ENCODE assay signal across 18 cellular contexts in genomic region chr19:32824906-32825608, GRCh38. TPM values are rescaled to one million over a fixed set of nuclear protein-coding genes. Genes with fewer than 3 reads are reported as not detected.
DNase-seq lines count a peak whose midpoint lies in the region; ATAC-seq, FAIRE-seq and TF ChIP-seq lines count a peak whose summit lies in the region.
"Had no signal": no experiment of that assay in that cellular context is flagged by ENCODE, and none has a peak within 500 bp of the region (broad histone marks: within the 10 kb centered on the region; RNA-seq: fewer than 3 reads in every experiment).

No MANE protein-coding gene starts in this region.

- TF ChIP-seq CTCF in K562 (IDR thresholded peaks at IDR 0.05 in 2 of 3, conservative IDR thresholded peaks at IDR 0.05 in 1 of 3; ENCODE audit: insufficient read depth in 2 of 3, low read depth in 1 of 3, low read length in 3 of 3) (no peak), PC-9 (conservative IDR thresholded peaks at IDR 0.05) (no peak)

- POLR2A ChIA-PET in K562 (lab: Yijun Ruan, JAX) (no interaction called here), PC-9 (lab: Charles Lee; ENCODE audit: unreplicated experiment) (no interaction called here)

- peak; percentile 24 for DNase-seq in NCI-H146 treated with DMSO at 0.1 percent for 48 hours (lab: John Stamatoyannopoulos, UW; ENCODE audit: unreplicated experiment)
- no peak for DNase-seq in K562 (ENCODE audit: extremely low read depth in 1 of 4, low spot score in 3 of 4)
- no peak for DNase-seq in HK-2 (ENCODE audit: unreplicated experiment)
- DNase-seq in PC-9 = no peak
- no peak for DNase-seq in hepatic stellate cell (ENCODE audit: low spot score)
- DNase-seq in occipital lobe (lab: John Stamatoyannopoulos, UW) = no peak
- DNase-seq: activated CD4-positive, CD25-positive, alpha-beta regulatory T cell treated with anti-CD3 and anti-CD28 coated beads, Interleukin-2, amount 50 U/mL, for 72 hours; activated naive CD8-positive, alpha-beta T cell treated with anti-CD3 and anti-CD28 coated beads, Interleukin-2, amount 50 U/mL, for 24 hours; brain microvascular endothelial cell; cortex of kidney; foreskin fibroblast; kidney glomerular epithelial cell; stimulated activated CD4-positive, alpha-beta T cell treated with anti-CD3 and anti-CD28 coated beads, Interleukin-15, amount 100 ng/mL, for 24 hours had no signal

- H3K4me1 ChIP-seq in BLaER1 (peaks cover 12% of the 10 kb centered on the region), K562 (replicated peaks in 1 of 2; ENCODE audit: control insufficient read depth in 2 of 2, insufficient read depth in 2 of 2, low read length in 2 of 2) (peaks cover 0 to 10% of the 10 kb centered on the region in 2 experiments; a peak in 1 of 5 replicates), mesodermal cell (ENCODE audit: control insufficient read depth, insufficient read depth, low read length, poor library complexity, severe bottlenecking) (peaks cover 3% of the 10 kb centered on the region), PC-9 (replicated peaks; ENCODE audit: insufficient read depth) (no peaks in the 10 kb centered on the region)
- H3K4me1 ChIP-seq: right atrium auricular region had no signal

- H3K4me2 ChIP-seq in BLaER1 (peak overlapping the region; percentile 8; the same call in 1 of the 2 replicates), K562 (ENCODE audit: insufficient read depth, low read length) (no peak overlapping the region), PC-9 (no peak overlapping the region)

- in situ Hi-C loops in K562 (cut with MboI) = no loop called here

- ATAC-seq in K562 = no peak; the same call in 2 of the 3 replicates
- ATAC-seq: activated naive CD8-positive, alpha-beta T cell treated with anti-CD3 and anti-CD28 coated beads, Interleukin-2, amount 50 U/mL, for 24 hours had no signal

- H3K9ac ChIP-seq in BLaER1 = no peak overlapping the region
- 0 out of 4 replicates have a peak overlapping the region, but pooled peaks of 1 of the 2 experiments have one; percentile 5 for H3K9ac ChIP-seq in K562 (ENCODE audit: insufficient read depth in 1 of 2, low read depth in 2 of 2, low read length in 2 of 2)

- no peak for FAIRE-seq in K562 (lab: Jason Lieb, UNC)

- H2AFZ ChIP-seq in K562 (ENCODE audit: low read depth, low read length) (no peak overlapping the region), PC-9 (no peak overlapping the region)

- intact Hi-C loops in K562 (cut with micrococcal nuclease) (no loop called here), PC-9 (cut with micrococcal nuclease; ENCODE audit: unreplicated experiment) (no loop called here)

- no peak overlapping the region for H3K27ac ChIP-seq in BLaER1
- no peak overlapping the region for H3K27ac ChIP-seq in K562 (ENCODE audit: extremely low read depth, low read depth, low read length)
- H3K27ac ChIP-seq in mesodermal cell (ENCODE audit: low read depth, low read length, severe bottlenecking) = peak overlapping the region; percentile 36
- H3K27ac ChIP-seq in PC-9 = no peak overlapping the region
- H3K27ac ChIP-seq: brain microvascular endothelial cell, epithelial cell of prostate, right atrium auricular region had no signal

- WGBS in K562 (ENCODE audit: insufficient coverage, low coverage, missing lambda C conversion rate) = 9% methylated on average over 20 of the region's 21 CpGs
- 73 to 77% methylated on average over 18 to 20 of the region's 21 CpGs for WGBS in mesodermal cell (ENCODE audit: insufficient coverage in 2 of 2), 2 experiments

- BruUV-seq in K562 (replicated peaks; lab: Mats Ljungman, UMichigan) (no TSS peak), PC-9 (replicated peaks; lab: Mats Ljungman, UMichigan) (no TSS peak)

- H3K36me3 ChIP-seq in BLaER1 (no peaks in the 10 kb centered on the region), K562 (ENCODE audit: control insufficient read depth, insufficient read depth, low read length) (no peaks in the 10 kb centered on the region), mesodermal cell (ENCODE audit: control insufficient read depth, insufficient read depth, low read length) (no peaks in the 10 kb centered on the region), PC-9 (ENCODE audit: low read depth) (no peaks in the 10 kb centered on the region)
- H3K36me3 ChIP-seq: brain microvascular endothelial cell, right atrium auricular region had no signal

- no peak for TF ChIP-seq RAD21 in K562 (CRISPR knock-in tag; conservative IDR thresholded peaks at IDR 0.05 in 1 of 2, IDR thresholded peaks at IDR 0.05 in 1 of 2)

- CTCF ChIA-PET in K562 (lab: Yijun Ruan, JAX; ENCODE audit: low intra/inter-chr PET ratio) = no interaction called here
- CTCF ChIA-PET in PC-9 (lab: Charles Lee) = no interaction called here

- no peak for TF ChIP-seq POLR2A in K562 (conservative IDR thresholded peaks at IDR 0.05)

- H3K9me3 ChIP-seq in BLaER1 = no peaks in the 10 kb centered on the region
- H3K9me3 ChIP-seq in K562 (replicated peaks; ENCODE audit: control insufficient read depth, insufficient read depth, low read depth, low read length) = no peaks in the 10 kb centered on the region
- no peaks in the 10 kb centered on the region for H3K9me3 ChIP-seq in mesodermal cell (ENCODE audit: control insufficient read depth, low read length)
- no peaks in the 10 kb centered on the region for H3K9me3 ChIP-seq in PC-9 (ENCODE audit: insufficient read depth, low read depth)
- H3K9me3 ChIP-seq: right atrium auricular region had no signal

- no peaks in the 10 kb centered on the region for H3K27me3 ChIP-seq in BLaER1
- H3K27me3 ChIP-seq in K562 (ENCODE audit: control insufficient read depth in 2 of 2, insufficient read depth in 2 of 2, low read length in 2 of 2) = peaks cover 47 to 64% of the 10 kb centered on the region in 2 experiments
- peaks cover 3% of the 10 kb centered on the region; the same call in 1 of the 2 replicates for H3K27me3 ChIP-seq in PC-9 (ENCODE audit: insufficient read depth, low read depth)
- H3K27me3 ChIP-seq: brain microvascular endothelial cell, right atrium auricular region had no signal

- H3K9me1 ChIP-seq in K562 (ENCODE audit: control insufficient read depth, insufficient read depth, low read length) = no peaks in the 10 kb centered on the region

- H3K9me2 ChIP-seq in PC-9 (ENCODE audit: insufficient read depth) = no peaks in the 10 kb centered on the region

- no peaks in the 10 kb centered on the region for H4K20me1 ChIP-seq in BLaER1
- 0 out of 2 replicates have a peak, but pooled peaks cover 5% of the 10 kb centered on the region for H4K20me1 ChIP-seq in K562 (replicated peaks; ENCODE audit: control insufficient read depth, insufficient read depth, low read length)
- H4K20me1 ChIP-seq in PC-9 (ENCODE audit: insufficient read depth) = no peaks in the 10 kb centered on the region

- TF ChIP-seq EP300 in K562 (IDR thresholded peaks at IDR 0.05; ENCODE audit: low read length) = no peak

- no peaks in the 10 kb centered on the region for H3F3A ChIP-seq in PC-9 (ENCODE audit: insufficient read depth, low read depth)

- H3K79me2 ChIP-seq in K562 (ENCODE audit: control insufficient read depth, insufficient read depth, low read length) = no peaks in the 10 kb centered on the region
- H3K79me2 ChIP-seq in PC-9 (ENCODE audit: low read depth) = no peaks in the 10 kb centered on the region

- no peak overlapping the region for H3K4me3 ChIP-seq in BLaER1
- H3K4me3 ChIP-seq in K562 = no peak overlapping the region
- no peak overlapping the region for H3K4me3 ChIP-seq in mesodermal cell (ENCODE audit: extremely low read depth, insufficient read depth, low read length, poor library complexity, severe bottlenecking)
- H3K4me3 ChIP-seq in PC-9 = no peak overlapping the region
- H3K4me3 ChIP-seq: right atrium auricular region had no signal

TF ChIP-seq in K562, 482 proteins besides CTCF, POLR2A, EP300 and RAD21:
- TF ChIP-seq NUFIP1 (IDR thresholded peaks at IDR 0.05; ENCODE audit: partially characterized antibody) = no peak
- TF ChIP-seq L3MBTL2 (IDR thresholded peaks at IDR 0.05) = 0 out of 2 replicates have a peak, but pooled peaks have one; percentile 30
- no peak for TF ChIP-seq ATF1 (CRISPR knock-in tag; IDR thresholded peaks at IDR 0.05)
- peak; percentile 45; the same call in 1 of the 2 replicates for TF ChIP-seq ATF1 (tag; IDR thresholded peaks at IDR 0.05)
- no peak for TF ChIP-seq GATAD2B (IDR thresholded peaks at IDR 0.05; ENCODE audit: borderline replicate concordance)

RNA-seq across cellular contexts. Expression of gene SLC7A9, which starts 44.5 kb away (rescaled TPM):
- total RNA-seq in K562 (2011; cell fraction: chromatin; rRNA removed; ENCODE audit: low replicate concordance) = not detected in 2 replicates
- not detected in 2 replicates for total RNA-seq in K562 (2011; cell fraction: nucleolus; rRNA removed)
- not detected in 2 replicates for total RNA-seq in K562 (2011; cell fraction: nucleoplasm; rRNA removed)
- total RNA-seq in K562 (2014; rRNA removed) (not detected in 2 replicates), K562 (2014; rRNA removed; fragmentation: Illumina TruSeq; extraction: Trizol) (not detected in 2 replicates), K562 (2015; rRNA removed; fragmentation: Illumina TruSeq; extraction: Trizol) (not detected in 2 replicates), K562 (2021) (not detected in 2 replicates), PC-9 (2021) (0.33 TPM in 1 of 2 replicates, not detected in the other), occipital lobe (1.6 TPM)
- polyA plus RNA-seq in K562 (2011; rRNA removed) (not detected in 2 replicates), K562 (2014; fragmentation: Illumina TruSeq; extraction: Trizol) (not detected in 2 replicates), K562 (2014; fragmentation: Nextera tagmentation; extraction: Ambion mirVana) (not detected), K562 (2014; rRNA removed) (not detected in 2 replicates)
- polyA plus RNA-seq in K562 (2011; cell fraction: cytosol; rRNA removed) = not detected in 2 replicates
- polyA plus RNA-seq in K562 (2011; cell fraction: nucleus; rRNA removed) = not detected in 2 replicates
- polyA plus RNA-seq in K562 (2012) = 0.06 TPM in 1 of 2 replicates, not detected in the other
- not detected in 2 replicates for polyA minus RNA-seq in K562 (2011; rRNA and poly(A)+ RNA removed)
- not detected in 2 replicates for polyA minus RNA-seq in K562 (2011; cell fraction: cytosol; rRNA and poly(A)+ RNA removed)
- polyA minus RNA-seq in K562 (2011; cell fraction: nucleus; rRNA and poly(A)+ RNA removed) = not detected in 2 replicates
- 0.33 TPM for polyA plus RNA-seq in mesodermal cell (2013, experiment 1 of 2)
- polyA plus RNA-seq in mesodermal cell (2013, experiment 2 of 2) = 0.15 TPM
- total RNA-seq: activated CD8-positive, alpha-beta memory T cell treated with anti-CD3 and anti-CD28 coated beads for 36 hours; right atrium auricular region had no signal
